8 cellular contexts compared by ENCODE assay signal in the genomic region with DNA sequence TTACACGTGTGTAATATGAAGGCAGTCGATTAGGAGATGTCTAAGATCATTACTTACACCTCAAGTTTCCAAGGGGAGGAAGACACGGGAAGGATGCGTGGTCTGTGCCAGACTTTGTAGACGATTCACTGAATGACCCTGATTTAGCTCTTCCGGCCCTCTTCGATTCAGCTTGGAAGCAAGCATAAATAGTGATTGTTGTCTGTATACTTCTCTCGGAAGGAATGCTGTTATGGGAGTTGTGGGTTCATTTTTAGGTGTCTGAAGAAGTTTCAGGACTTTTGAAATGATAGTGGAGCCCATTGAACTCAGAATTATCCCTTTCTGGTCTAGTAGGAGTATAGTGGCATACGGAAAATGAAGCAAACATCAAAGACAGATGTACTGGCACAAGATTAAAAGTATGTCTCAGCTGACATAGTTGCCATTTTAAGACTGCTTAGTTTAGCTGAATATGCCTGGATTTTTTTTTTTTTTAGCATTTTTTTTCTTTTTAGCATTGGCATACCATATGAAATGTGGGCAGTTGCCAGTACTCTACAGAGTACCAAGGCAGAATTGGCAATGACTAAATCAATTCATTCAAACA. TPM values are rescaled to one million over a fixed set of nuclear protein-coding genes. Genes with fewer than 3 reads are reported as not detected.
DNase-seq lines count a peak whose midpoint lies in the region; ATAC-seq and TF ChIP-seq lines count a peak whose summit lies in the region.

No MANE protein-coding gene starts in this region.

- no peaks in the 10 kb centered on the region for H3K27me3 Mint-ChIP-seq in chondrocyte (ENCODE audit: low read depth)

- no peaks in the 10 kb centered on the region for H3K27me3 ChIP-seq in cardiac muscle cell
- no peaks in the 10 kb centered on the region for H3K27me3 ChIP-seq in Peyer's patch

- peak overlapping the region; percentile 94 for H3K4me3 Mint-ChIP-seq in chondrocyte (ENCODE audit: unreplicated experiment)

- TF ChIP-seq CTCF in cardiac muscle cell (IDR thresholded peaks at IDR 0.05; ENCODE audit: low read depth, low read length) (no peak), Peyer's patch (IDR thresholded peaks at IDR 0.05) (no peak), chondrocyte (IDR thresholded peaks at IDR 0.05) (no peak), mucosa of descending colon (IDR thresholded peaks at IDR 0.05) (no peak)

- H3K27ac Mint-ChIP-seq in chondrocyte (ENCODE audit: unreplicated experiment), result peak overlapping the region; percentile 99

- TF ChIP-seq POLR2A in Peyer's patch (IDR thresholded peaks at IDR 0.05), result no peak

- H3K36me3 ChIP-seq in cardiac muscle cell, result no peaks in the 10 kb centered on the region
- no peaks in the 10 kb centered on the region for H3K36me3 ChIP-seq in Peyer's patch
- no peaks in the 10 kb centered on the region for H3K36me3 ChIP-seq in mucosa of descending colon (ENCODE audit: low read depth)

- peaks cover 13% of the 10 kb centered on the region for H3K4me1 ChIP-seq in cardiac muscle cell (ENCODE audit: low read depth)
- peaks cover 0 to 38% (median 0%) of the 10 kb centered on the region in 4 donors for H3K4me1 ChIP-seq in Peyer's patch
- peaks cover 33% of the 10 kb centered on the region for H3K4me1 ChIP-seq in mucosa of descending colon (ENCODE audit: low read depth)

- H3K4me3 ChIP-seq in cardiac muscle cell, result peak overlapping the region; percentile 78
- H3K4me3 ChIP-seq in Peyer's patch, result peak overlapping the region; percentile 58 to 93 (median 76)
- peak overlapping the region; percentile 58 for H3K4me3 ChIP-seq in mucosa of descending colon

- intact Hi-C loops in Right ventricle myocardium superior (cut with DNase I), result loop anchor here (5.0 to 10.0 kb wide), 3 partner anchors 37 to 192 kb away; a partner anchor contains a TSS
- intact Hi-C loops in mucosa of descending colon (cut with DNase I, micrococcal nuclease), result loop anchor here in 1 of 2 donors (10.0 kb wide), 1 partner anchor 105 kb away; no protein-coding TSS in a partner anchor

- no peaks in the 10 kb centered on the region for H3K9me3 ChIP-seq in cardiac muscle cell (ENCODE audit: low read depth)
- no peaks in the 10 kb centered on the region for H3K9me3 ChIP-seq in Peyer's patch
- no peaks in the 10 kb centered on the region for H3K9me3 ChIP-seq in mucosa of descending colon

- ATAC-seq in Right ventricle myocardium superior (ENCODE audit: poor library complexity) (no peak), HG02759 (IDR thresholded peaks at IDR 0.05; ENCODE audit: unreplicated experiment) (peak; percentile 3), mucosa of descending colon (peak; percentile 1)

- no peaks in the 10 kb centered on the region for H3K36me3 Mint-ChIP-seq in chondrocyte (ENCODE audit: low read depth)

- no peaks in the 10 kb centered on the region for H3K9me3 Mint-ChIP-seq in chondrocyte (ENCODE audit: low read depth)

- peak overlapping the region; percentile 97 for H3K27ac ChIP-seq in cardiac muscle cell
- H3K27ac ChIP-seq in Peyer's patch, result peak overlapping the region; percentile 89 to 99 (median 96)

- peak in 1 of 2 donors; percentile 44 for DNase-seq in cardiac muscle cell (ENCODE audit: low read depth in 1 of 2, low spot score in 1 of 2)
- no peak for DNase-seq in Right ventricle myocardium superior
- no peak for DNase-seq in Peyer's patch
- DNase-seq in chondrocyte (ENCODE audit: low spot score), result no peak
- DNase-seq in mucosa of descending colon, result no peak
- no peak for DNase-seq in SIG-M5 (lab: John Stamatoyannopoulos, UW)
- no peak for DNase-seq in retina

- H3K4me1 Mint-ChIP-seq in chondrocyte (ENCODE audit: low read depth), result peaks cover 40% of the 10 kb centered on the region

RNA-seq across cellular contexts. Expression of a gene that starts 1.0 kb away (rescaled TPM):
- total RNA-seq in cardiac muscle cell (55.5 and 60.1 TPM in 2 replicates), Right ventricle myocardium superior (46.0 TPM), Peyer's patch (10 to 100 TPM; 61.7 to 92.0 (median 81.0) TPM), chondrocyte (55.1 to 72.5 TPM (median 56.4 TPM) in 3 replicates), mucosa of descending colon (10 to 100 TPM; 62.4 to 75.3 (median 70.4) TPM)
- 38.9 and 50.2 TPM in 2 replicates for polyA plus RNA-seq in cardiac muscle cell
